9 cellular contexts compared by ENCODE assay signal in the genomic region with DNA sequence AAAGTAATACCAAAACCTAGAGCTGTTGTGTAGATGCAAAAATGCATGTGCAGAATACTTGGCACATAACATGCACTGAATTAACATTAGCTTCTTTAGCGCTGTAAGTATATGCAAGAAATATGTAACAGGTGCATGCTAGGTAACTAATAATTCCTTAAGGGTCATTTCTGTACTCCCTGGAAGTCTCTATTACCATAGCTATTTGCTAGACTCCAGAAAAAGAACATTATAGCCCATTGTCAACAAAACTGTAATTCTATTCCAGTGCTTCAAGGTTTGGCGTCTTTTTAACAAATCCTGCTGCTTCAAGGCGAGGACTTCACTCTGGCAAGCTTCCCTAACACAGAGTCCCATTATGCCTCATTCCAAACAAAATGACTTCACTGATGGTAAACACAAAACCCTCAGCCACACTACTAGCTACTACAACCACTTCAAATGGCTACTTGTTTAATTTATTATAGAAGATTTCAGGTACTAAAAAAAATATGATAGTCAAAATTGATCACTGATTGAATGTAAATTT. TPM values are rescaled to one million over a fixed set of nuclear protein-coding genes. Genes with fewer than 3 reads are reported as not detected.
DNase-seq lines count a peak whose midpoint lies in the region; ATAC-seq, FAIRE-seq and TF ChIP-seq lines count a peak whose summit lies in the region.
"Had no signal": no experiment of that assay in that cellular context is flagged by ENCODE, and none has a peak within 500 bp of the region (broad histone marks: within the 10 kb centered on the region; RNA-seq: fewer than 3 reads in every experiment).

No MANE protein-coding gene starts in this region.

- no peak overlapping the region for H3K4me2 ChIP-seq in smooth muscle cell

- H4K20me1 ChIP-seq in smooth muscle cell (ENCODE audit: low read depth), result peaks cover 39% of the 10 kb centered on the region

- H3K9me3 ChIP-seq in mucosa of descending colon (no peaks in the 10 kb centered on the region), aorta (ENCODE audit: control insufficient read depth, low read length) (no peaks in the 10 kb centered on the region), smooth muscle cell (replicated peaks; ENCODE audit: low read depth) (no peaks in the 10 kb centered on the region)
- H3K9me3 ChIP-seq: tibial artery had no signal

- intact Hi-C loops in mucosa of descending colon (cut with DNase I, micrococcal nuclease) (no loop called here), aorta (cut with DNase I) (loop anchor here in 1 of 2 donors (10.0 kb wide), 2 partner anchors 62 to 68 kb away; no protein-coding TSS in a partner anchor)

- H3K27me3 ChIP-seq in bronchial epithelial cell (ENCODE audit: control insufficient read depth, insufficient read depth, low read length) (no peaks in the 10 kb centered on the region), aorta (ENCODE audit: control insufficient read depth in 1 of 2, insufficient read depth in 2 of 2, low read length in 1 of 2) (no peaks in the 10 kb centered on the region), smooth muscle cell (ENCODE audit: low read depth) (no peaks in the 10 kb centered on the region)
- H3K27me3 ChIP-seq: tibial artery had no signal

- H3K27ac ChIP-seq in aorta (ENCODE audit: low read depth in 1 of 2, low read length in 2 of 2) (peak overlapping the region in 1 of 2 donors; percentile 12), smooth muscle cell (ENCODE audit: low read depth) (no peak overlapping the region)
- H3K27ac ChIP-seq: tibial artery had no signal

- no peak overlapping the region for H3K4me3 ChIP-seq in AG10803 (ENCODE audit: low read length)
- no peak overlapping the region for H3K4me3 ChIP-seq in LNCaP clone FGC (ENCODE audit: low read depth, low read length)
- H3K4me3 ChIP-seq in bronchial epithelial cell (ENCODE audit: low read depth, low read length), result no peak overlapping the region
- H3K4me3 ChIP-seq in mucosa of descending colon, result no peak overlapping the region
- no peak overlapping the region for H3K4me3 ChIP-seq in aorta (ENCODE audit: low read length in 2 of 2)
- H3K4me3 ChIP-seq in smooth muscle cell, result no peak overlapping the region
- H3K4me3 ChIP-seq: tibial artery had no signal

- no peak for TF ChIP-seq CTCF in AG10803 (conservative IDR thresholded peaks at IDR 0.05; ENCODE audit: low read length)
- no peak for TF ChIP-seq CTCF in LNCaP clone FGC (IDR thresholded peaks at IDR 0.05; ENCODE audit: control insufficient read depth, extremely low read depth, insufficient read depth)
- TF ChIP-seq CTCF in bronchial epithelial cell (IDR thresholded peaks at IDR 0.05; ENCODE audit: insufficient read depth, low read length, severe bottlenecking), result no peak
- TF ChIP-seq CTCF in mucosa of descending colon (IDR thresholded peaks at IDR 0.05), result no peak
- no peak for TF ChIP-seq CTCF in smooth muscle cell (IDR thresholded peaks at IDR 0.05; ENCODE audit: borderline replicate concordance, insufficient read depth, poor library complexity, severe bottlenecking)

- ATAC-seq in mucosa of descending colon (peak; percentile 64), aorta (ENCODE audit: low FRiP score) (no peak), HG03460 (IDR thresholded peaks at IDR 0.05; ENCODE audit: unreplicated experiment) (no peak)

- H3F3A ChIP-seq in smooth muscle cell (ENCODE audit: low read depth), result peaks cover 10% of the 10 kb centered on the region

- H3K79me2 ChIP-seq in smooth muscle cell (ENCODE audit: low read depth), result peaks cover 93% of the 10 kb centered on the region

- peaks cover 2% of the 10 kb centered on the region for H3K36me3 ChIP-seq in bronchial epithelial cell (ENCODE audit: control insufficient read depth, insufficient read depth, low read length)
- H3K36me3 ChIP-seq in mucosa of descending colon (ENCODE audit: low read depth), result no peaks in the 10 kb centered on the region
- H3K36me3 ChIP-seq in aorta (ENCODE audit: control insufficient read depth in 1 of 2, insufficient read depth in 2 of 2, low read length in 1 of 2), result no peaks in the 10 kb centered on the region
- no peaks in the 10 kb centered on the region for H3K36me3 ChIP-seq in smooth muscle cell (ENCODE audit: low read depth)

- peak; percentile 42 for DNase-seq in AG10803 (ENCODE audit: low read depth)
- DNase-seq in LNCaP clone FGC (ENCODE audit: low read depth), result peak; percentile 70
- peak; percentile 60 for DNase-seq in bronchial epithelial cell (ENCODE audit: low read depth)
- DNase-seq in mucosa of descending colon, result no peak
- no peak for DNase-seq in aorta
- DNase-seq in middle frontal gyrus (ENCODE audit: extremely low spot score, low spot score), result no peak
- DNase-seq in smooth muscle cell (lab: John Stamatoyannopoulos, UW; ENCODE audit: unreplicated experiment), result no peak
- DNase-seq: tibial artery had no signal

- no peak overlapping the region for H2AFZ ChIP-seq in smooth muscle cell (ENCODE audit: low read depth)

- FAIRE-seq in bronchial epithelial cell (lab: Jason Lieb, UNC), result no peak

- 19 to 21% methylated on average over 3 of the region's 3 CpGs for WGBS in aorta, 2 donors
- 65% methylated on average over 3 of the region's 3 CpGs for WGBS in smooth muscle cell (ENCODE audit: low lambda C conversion rate)

- no peak overlapping the region for H3K9ac ChIP-seq in smooth muscle cell (ENCODE audit: low read depth)

- peaks cover 45% of the 10 kb centered on the region for H3K4me1 ChIP-seq in mucosa of descending colon (ENCODE audit: low read depth)
- H3K4me1 ChIP-seq in aorta (ENCODE audit: control insufficient read depth in 1 of 2, insufficient read depth in 2 of 2, low read length in 2 of 2), result peaks cover 2 to 4% of the 10 kb centered on the region in 2 donors
- peaks cover 5% of the 10 kb centered on the region for H3K4me1 ChIP-seq in smooth muscle cell (ENCODE audit: low read depth)

RNA-seq across cellular contexts. Expression of a gene that starts 32.7 kb away (rescaled TPM):
- total RNA-seq in bronchial epithelial cell (57.7 and 71.3 TPM in 2 replicates), mucosa of descending colon (100 to 1,000 TPM in 1 of 3 donors, 10 to 100 TPM in 2; 80.2 to 111 (median 96.8) TPM), aorta (10 to 100 TPM; 71.6 to 77.0 TPM), smooth muscle cell (31.8 and 53.1 TPM in 2 replicates)
- polyA plus RNA-seq in aorta (10 to 100 TPM; 23.0 to 23.7 TPM), smooth muscle cell (21.2 and 28.7 TPM in 2 replicates)

Comparison
In these comparisons a context has a peak if more than half of its experiments do, and no peak if none do; other contexts are left out.
1. DNase-seq: peak in AG10803 (single experiment), LNCaP clone FGC (single experiment) and bronchial epithelial cell (single experiment); none in mucosa of descending colon (0 of 3), aorta (0 of 2), middle frontal gyrus (single experiment) and smooth muscle cell (single experiment).